8 cellular contexts compared by ENCODE assay signal in genomic region chr12:70365398-70365647, GRCh38. TPM values are rescaled to one million over a fixed set of nuclear protein-coding genes. Genes with fewer than 3 reads are reported as not detected.
A peak's percentile ranks its signal among the peaks of the same experiment; 100 is the strongest.
DNase-seq lines count a peak whose midpoint lies in the region; ATAC-seq and TF ChIP-seq lines count a peak whose summit lies in the region.

No MANE protein-coding gene starts in this region.

- in situ Hi-C loops in G401 (cut with HindIII; ENCODE audit: low sequenced_read_pairs), result no loop called here

- peaks cover 16% of the 10 kb centered on the region for H3K27me3 ChIP-seq in kidney epithelial cell (ENCODE audit: control insufficient read depth, insufficient read depth, low read length)

- H3K27me3 Mint-ChIP-seq in activated T-helper 2 cell treated with anti-CD3 and anti-CD28 coated beads, Interferon-gamma antibody, Interleukin-2, Interleukin-4, amounts not matched to agents 10 μg/mL and 5 μg/mL and 100 μg/mL, durations not matched to agents 14 hours and 24 hours and 36 hours (ENCODE audit: low read depth), result peaks cover 33% of the 10 kb centered on the region

- peak overlapping the region; percentile 59 for H3K4me3 ChIP-seq in kidney epithelial cell (ENCODE audit: low read depth, low read length)

- H3K9me3 Mint-ChIP-seq in activated T-helper 2 cell treated with anti-CD3 and anti-CD28 coated beads, Interferon-gamma antibody, Interleukin-2, Interleukin-4, amounts not matched to agents 10 μg/mL and 5 μg/mL and 100 μg/mL, durations not matched to agents 14 hours and 24 hours and 36 hours, result no peaks in the 10 kb centered on the region

- no peaks in the 10 kb centered on the region for H3K36me3 ChIP-seq in kidney epithelial cell (ENCODE audit: control insufficient read depth, insufficient read depth, low read length)

- H3K4me3 Mint-ChIP-seq in activated T-helper 2 cell treated with anti-CD3 and anti-CD28 coated beads, Interferon-gamma antibody, Interleukin-2, Interleukin-4, amounts not matched to agents 10 μg/mL and 5 μg/mL and 100 μg/mL, durations not matched to agents 14 hours and 24 hours and 36 hours (ENCODE audit: low read depth), result peak overlapping the region; percentile 58

- no peak overlapping the region for H3K27ac Mint-ChIP-seq in activated T-helper 2 cell treated with anti-CD3 and anti-CD28 coated beads, Interferon-gamma antibody, Interleukin-2, Interleukin-4, amounts not matched to agents 10 μg/mL and 5 μg/mL and 100 μg/mL, durations not matched to agents 14 hours and 24 hours and 36 hours

- intact Hi-C loops in activated T-helper 2 cell treated with anti-CD3 and anti-CD28 coated beads, Interferon-gamma antibody, Interleukin-2, Interleukin-4, amounts not matched to agents 10 μg/mL and 5 μg/mL and 100 μg/mL, durations not matched to agents 14 hours and 24 hours and 36 hours (cut with micrococcal nuclease), result loop anchor here (10.0 kb wide), 2 partner anchors 631 to 1319 kb away; partner anchors contain the start of genes RAB3IP and TMEM19

- peaks cover 21% of the 10 kb centered on the region for H3K4me1 Mint-ChIP-seq in activated T-helper 2 cell treated with anti-CD3 and anti-CD28 coated beads, Interferon-gamma antibody, Interleukin-2, Interleukin-4, amounts not matched to agents 10 μg/mL and 5 μg/mL and 100 μg/mL, durations not matched to agents 14 hours and 24 hours and 36 hours (ENCODE audit: low read depth)

- peak overlapping the region; percentile 67 for H3K27ac ChIP-seq in substantia nigra (ENCODE audit: low read depth, low read length, poor library complexity, severe bottlenecking)

- ATAC-seq in GM21737 (IDR thresholded peaks at IDR 0.05; ENCODE audit: unreplicated experiment), result no peak

- H3K36me3 Mint-ChIP-seq in activated T-helper 2 cell treated with anti-CD3 and anti-CD28 coated beads, Interferon-gamma antibody, Interleukin-2, Interleukin-4, amounts not matched to agents 10 μg/mL and 5 μg/mL and 100 μg/mL, durations not matched to agents 14 hours and 24 hours and 36 hours (ENCODE audit: low read depth), result no peaks in the 10 kb centered on the region

- TF ChIP-seq CTCF in kidney epithelial cell (IDR thresholded peaks at IDR 0.05; ENCODE audit: insufficient read depth, low read length, poor library complexity, severe bottlenecking), result no peak

- DNase-seq in DMS53 treated with DMSO at 0.1 percent for 48 hours (lab: John Stamatoyannopoulos, UW; ENCODE audit: unreplicated experiment), result peak; percentile 11
- no peak for DNase-seq in DMS53 (lab: John Stamatoyannopoulos, UW)
- DNase-seq in activated T-helper 2 cell treated with anti-CD3 and anti-CD28 coated beads, Interferon-gamma antibody, Interleukin-2, Interleukin-4, amounts not matched to agents 10 μg/mL and 5 μg/mL and 100 μg/mL, durations not matched to agents 14 hours and 24 hours and 36 hours (ENCODE audit: low spot score), result no peak
- no peak for DNase-seq in kidney epithelial cell (ENCODE audit: low read depth)
- DNase-seq in substantia nigra (lab: John Stamatoyannopoulos, UW), result peak in 2 of 49 donors; percentile 18 to 34
- no peak for DNase-seq in NOMO-1 treated with dmso at 0.1 percent for 144 hours (lab: John Stamatoyannopoulos, UW; ENCODE audit: unreplicated experiment)
- DNase-seq in G401 (ENCODE audit: low spot score), result no peak

RNA-seq across cellular contexts. Expression of gene KCNMB4, which starts 0.8 kb away (rescaled TPM):
- total RNA-seq in activated T-helper 2 cell treated with anti-CD3 and anti-CD28 coated beads, Interferon-gamma antibody, Interleukin-2, Interleukin-4, amounts not matched to agents 10 μg/mL and 5 μg/mL and 100 μg/mL, durations not matched to agents 14 hours and 24 hours and 36 hours, result 0.37 and 0.55 TPM in 2 replicates
- 1.1 and 1.6 TPM in 2 replicates for total RNA-seq in kidney epithelial cell
- total RNA-seq in G401 (2014; rRNA removed; shearing (Covaris generic)), result 0.43 and 1.1 TPM in 2 replicates
